Comparison of ENCODE assay signal across 8 cellular contexts in genomic region chr12:70365398-70365647, GRCh38. TPM values are rescaled to one million over a fixed set of nuclear protein-coding genes. Genes with fewer than 3 reads are reported as not detected.
A peak's percentile ranks its signal among the peaks of the same experiment; 100 is the strongest.
DNase-seq lines count a peak whose midpoint lies in the region; ATAC-seq and TF ChIP-seq lines count a peak whose summit lies in the region.

No MANE protein-coding gene starts in this region.

- H3K79me2 ChIP-seq in GM23338 (replicated peaks; ENCODE audit: insufficient read depth): peaks cover 31% of the 10 kb centered on the region
- no peaks in the 10 kb centered on the region for H3K79me2 ChIP-seq in hepatocyte

- peaks cover 17% of the 10 kb centered on the region for H3K27me3 Mint-ChIP-seq in GM23338 (ENCODE audit: insufficient read depth, low read depth, poor library complexity)

- H2AFZ ChIP-seq in GM23338: peak overlapping the region; percentile 81
- peak overlapping the region; percentile 48 for H2AFZ ChIP-seq in hepatocyte

- peak overlapping the region; percentile 86 for H3K4me3 Mint-ChIP-seq in GM23338

- no peak for TF ChIP-seq CTCF in GM23338 (conservative IDR thresholded peaks at IDR 0.05; ENCODE audit: low read depth in 2 of 2)
- TF ChIP-seq CTCF in VCaP (conservative IDR thresholded peaks at IDR 0.05): no peak
- TF ChIP-seq CTCF in hepatocyte (IDR thresholded peaks at IDR 0.05; ENCODE audit: poor library complexity): no peak
- TF ChIP-seq CTCF in omental fat pad (IDR thresholded peaks at IDR 0.05): no peak

- H3K27me3 ChIP-seq in GM23338 (ENCODE audit: insufficient read depth) (peaks cover 29% of the 10 kb centered on the region), hepatocyte (peaks cover 32% of the 10 kb centered on the region)

- no peaks in the 10 kb centered on the region for H3K9me3 ChIP-seq in hepatocyte (ENCODE audit: low read depth)

- H3K27ac Mint-ChIP-seq in GM23338: no peak overlapping the region

- H3K27ac ChIP-seq in GM23338 (ENCODE audit: low read depth): no peak overlapping the region
- H3K27ac ChIP-seq in VCaP: peak overlapping the region; percentile 45
- no peak overlapping the region for H3K27ac ChIP-seq in hepatocyte
- H3K27ac ChIP-seq in skin epidermis: peak overlapping the region in 1 of 21 experiments; percentile 35

- peak overlapping the region; percentile 89 for H3K4me3 ChIP-seq in GM23338
- peak overlapping the region; percentile 70 for H3K4me3 ChIP-seq in hepatocyte
- H3K4me3 ChIP-seq in skin epidermis: peak overlapping the region; percentile 49 to 73 (median 68)

- peaks cover 5% of the 10 kb centered on the region; the same call in 2 of the 3 replicates for H3K36me3 Mint-ChIP-seq in GM23338 (ENCODE audit: low read depth)

- H3F3A ChIP-seq in GM23338 (replicated peaks; ENCODE audit: low read depth): no peaks in the 10 kb centered on the region; the same call in 1 of the 2 replicates

- H3K4me1 Mint-ChIP-seq in GM23338: peaks cover 16% of the 10 kb centered on the region

- H3K4me1 ChIP-seq in GM23338 (ENCODE audit: insufficient read depth) (peaks cover 30% of the 10 kb centered on the region), hepatocyte (ENCODE audit: insufficient read depth) (peaks cover 8% of the 10 kb centered on the region)

- 0% methylated on average over 6 of the region's 6 CpGs for WGBS in hepatocyte (ENCODE audit: low lambda C conversion rate, missing lambda C conversion rate)

- ATAC-seq in GM23338 (peak; percentile 2; the same call in 2 of the 3 replicates), omental fat pad (ENCODE audit: low FRiP score) (no peak), GM19463 (IDR thresholded peaks at IDR 0.05; ENCODE audit: unreplicated experiment) (no peak)

- H4K20me1 ChIP-seq in GM23338 (replicated peaks; ENCODE audit: insufficient read depth): 0 out of 2 replicates have a peak, but pooled peaks cover 3% of the 10 kb centered on the region
- no peaks in the 10 kb centered on the region for H4K20me1 ChIP-seq in hepatocyte (ENCODE audit: insufficient read depth, poor library complexity, severe bottlenecking)

- no peaks in the 10 kb centered on the region for H3K36me3 ChIP-seq in GM23338 (ENCODE audit: insufficient read depth)
- no peaks in the 10 kb centered on the region for H3K36me3 ChIP-seq in hepatocyte (replicated peaks; ENCODE audit: insufficient read depth, low read depth)

- H3K9me3 Mint-ChIP-seq in GM23338: peaks cover 3% of the 10 kb centered on the region; the same call in 1 of the 3 replicates

- peak overlapping the region; percentile 88 for H3K4me2 ChIP-seq in GM23338
- peak overlapping the region; percentile 96 for H3K4me2 ChIP-seq in hepatocyte

- DNase-seq in GM23338 (ENCODE audit: low spot score): peak; percentile 43
- no peak for DNase-seq in hepatocyte (ENCODE audit: low spot score)
- DNase-seq in NCI-H2196 treated with DMSO at 0.1 percent for 48 hours (lab: John Stamatoyannopoulos, UW; ENCODE audit: unreplicated experiment): no peak
- no peak for DNase-seq in NCI-H1092 treated with DMSO at 0.1 percent for 48 hours (lab: John Stamatoyannopoulos, UW)
- no peak for DNase-seq in omental fat pad (ENCODE audit: low spot score)

- no peaks in the 10 kb centered on the region for H3K9me2 ChIP-seq in GM23338 (ENCODE audit: insufficient read depth)
- no peaks in the 10 kb centered on the region for H3K9me2 ChIP-seq in hepatocyte (replicated peaks; ENCODE audit: insufficient read depth)

TF ChIP-seq in GM23338, 12 proteins besides CTCF, POLR2A, EP300 and RAD21 (continues in another document):
- TF ChIP-seq ZNF331 (CRISPR knock-in tag; IDR thresholded peaks at IDR 0.05; ENCODE audit: low read depth) (no peak), STAT1 (IDR thresholded peaks at IDR 0.05; ENCODE audit: unreplicated experiment) (no peak), NANOG (IDR thresholded peaks at IDR 0.05; ENCODE audit: borderline replicate concordance) (no peak), EZH2phosphoT487 (IDR thresholded peaks at IDR 0.05; ENCODE audit: unreplicated experiment) (no peak), ZNF462 (CRISPR knock-in tag; IDR thresholded peaks at IDR 0.05) (no peak), ETS1 (IDR thresholded peaks at IDR 0.05) (no peak)

RNA-seq across cellular contexts. Expression of gene KCNMB4, which starts 0.8 kb away (rescaled TPM):
- 14.7 and 18.0 TPM in 2 replicates for total RNA-seq in GM23338 (2014; rRNA removed; shearing (Covaris generic))
- 9.4 and 11.3 TPM in 2 replicates for polyA plus RNA-seq in GM23338 (2016; fragmentation: Nextera tagmentation; extraction: Ambion mirVana)
- 4.6 and 9.2 TPM in 2 replicates for total RNA-seq in hepatocyte
- polyA plus RNA-seq in hepatocyte: 4.3 TPM in 2 replicates
- total RNA-seq in omental fat pad: 1 to 10 TPM; 1.3 to 4.4 (median 2.1) TPM
